Comparison of ENCODE assay signal across 21 cellular contexts in the genomic region with DNA sequence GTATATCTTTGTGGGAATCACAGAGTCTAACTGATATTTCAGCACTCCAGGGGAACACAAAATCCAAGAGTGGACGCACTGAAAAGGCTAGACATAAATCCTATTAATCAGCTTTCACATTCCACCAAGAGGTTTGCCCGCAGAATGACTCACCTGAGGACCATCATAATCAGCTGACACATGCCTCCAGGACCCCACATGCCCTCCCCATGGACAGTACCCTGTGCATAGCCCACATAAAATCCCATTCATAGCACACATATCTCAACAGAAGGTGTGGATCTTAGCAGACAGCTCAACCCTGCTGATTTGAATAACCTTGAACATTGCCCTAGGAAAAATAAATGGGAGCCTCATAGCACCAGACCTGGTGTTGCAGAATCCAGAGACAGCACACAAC.
"Had no signal": no experiment of that assay in that cellular context is flagged by ENCODE, and none has a peak within 500 bp of the region (broad histone marks: within the 10 kb centered on the region; RNA-seq: fewer than 3 reads in every experiment).

No MANE protein-coding gene starts in this region.

- H3K4me3 ChIP-seq: ascending aorta, coronary artery, left lung, mucosa of descending colon, spleen, transverse colon had no signal

- H3K36me3 ChIP-seq: ascending aorta, left lung, neutrophil, spleen, transverse colon had no signal

- H3K27ac ChIP-seq: ascending aorta, coronary artery, left lung, neutrophil, spleen, transverse colon had no signal

- H3K27me3 ChIP-seq: ascending aorta, left lung, neutrophil, spleen, transverse colon had no signal

- H3K4me1 ChIP-seq: transverse colon had no signal

- DNase-seq: activated CD4-positive, alpha-beta T cell treated with anti-CD3 and anti-CD28 coated beads for 1 hour; activated CD4-positive, alpha-beta T cell treated with anti-CD3 and anti-CD28 coated beads, Interleukin-2, amount 50 U/mL, for 48 hours; activated CD8-positive, alpha-beta memory T cell treated with anti-CD3 and anti-CD28 coated beads, Interleukin-2, amount 10 ng/mL, durations not matched to agents 7 days and 5 days; activated gamma-delta T cell treated with Interleukin-2 at 50 U/mL for 16 hours; activated naive CD8-positive, alpha-beta T cell treated with anti-CD3 and anti-CD28 coated beads for 36 hours; activated T-cell treated with anti-CD3 and anti-CD28 coated beads, Interleukin-2, amount 50 U/mL, for 4 hours; caudate nucleus; effector CD8-positive, alpha-beta T cell; left lung; mucosa of descending colon; naive thymus-derived CD8-positive, alpha-beta T cell; posterior cingulate gyrus; right cardiac atrium; spleen; stimulated activated CD4-positive, alpha-beta T cell treated with anti-CD3 and anti-CD28 coated beads, Interleukin-2, amount 100 ng/mL, for 24 hours; stimulated activated naive CD4-positive, alpha-beta T cell; substantia nigra; transverse colon had no signal

- ATAC-seq: activated CD8-positive, alpha-beta memory T cell treated with anti-CD3 and anti-CD28 coated beads, Interleukin-2, amount 10 ng/mL, durations not matched to agents 7 days and 5 days; activated T-cell treated with anti-CD3 and anti-CD28 coated beads, Interleukin-2, amount 50 U/mL, for 4 hours; left lung; mucosa of descending colon; naive thymus-derived CD8-positive, alpha-beta T cell; right cardiac atrium had no signal

- H3K9me3 ChIP-seq: ascending aorta, left lung, mucosa of descending colon, neutrophil, spleen, transverse colon had no signal
